ENCODE assay signal across 9 cellular contexts in the genomic region with DNA sequence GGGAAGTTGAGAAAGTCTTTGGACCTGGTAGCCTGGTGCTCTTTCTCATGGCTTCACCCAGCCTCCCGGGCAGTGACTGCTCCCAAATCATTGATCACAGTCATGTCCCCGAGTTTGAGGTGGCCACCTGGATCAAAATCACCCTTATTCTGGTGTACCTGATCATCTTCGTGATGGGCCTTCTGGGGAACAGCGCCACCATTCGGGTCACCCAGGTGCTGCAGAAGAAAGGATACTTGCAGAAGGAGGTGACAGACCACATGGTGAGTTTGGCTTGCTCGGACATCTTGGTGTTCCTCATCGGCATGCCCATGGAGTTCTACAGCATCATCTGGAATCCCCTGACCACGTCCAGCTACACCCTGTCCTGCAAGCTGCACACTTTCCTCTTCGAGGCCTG. TPM values are rescaled to one million over a fixed set of nuclear protein-coding genes. Genes with fewer than 3 reads are reported as not detected.
A peak's percentile ranks its signal among the peaks of the same experiment; 100 is the strongest.
DNase-seq lines count a peak whose midpoint lies in the region; ATAC-seq, FAIRE-seq and TF ChIP-seq lines count a peak whose summit lies in the region.
"Had no signal": no experiment of that assay in that cellular context is flagged by ENCODE, and none has a peak within 500 bp of the region (broad histone marks: within the 10 kb centered on the region; RNA-seq: fewer than 3 reads in every experiment).

No MANE protein-coding gene starts in this region.

- H3K4me3 ChIP-seq in kidney epithelial cell (ENCODE audit: low read depth, low read length) (peak overlapping the region; percentile 21), suprapubic skin (peak overlapping the region; percentile 68), gastroesophageal sphincter (peak overlapping the region in 1 of 2 donors; percentile 62)

- WGBS in suprapubic skin, result 74% methylated on average over 5 of the region's 9 CpGs
- 73% methylated on average over 9 of the region's 9 CpGs; no CpG with 5 or more reads in 1 of the 2 donors for WGBS in gastroesophageal sphincter (ENCODE audit: low coverage in 1 of 2), 2 donors

- DNase-seq in HTR-8/SVneo (ENCODE audit: insufficient read length, low spot score) (no peak), kidney epithelial cell (ENCODE audit: low read depth) (no peak), suprapubic skin (ENCODE audit: low spot score in 2 of 2) (no peak), NAMALWA (ENCODE audit: low spot score) (no peak), posterior cingulate gyrus (no peak)
- DNase-seq in activated naive CD4-positive, alpha-beta T cell treated with anti-CD3 and anti-CD28 coated beads, Interleukin-2, amount 50 U/mL, for 72 hours (ENCODE audit: low spot score in 2 of 2), result no peak
- DNase-seq: activated gamma-delta T cell treated with Interleukin-2 at 50 U/mL for 16 hours had no signal

- H3K36me3 ChIP-seq in kidney epithelial cell (ENCODE audit: control insufficient read depth, insufficient read depth, low read length), result no peaks in the 10 kb centered on the region
- H3K36me3 ChIP-seq in suprapubic skin, result no peaks in the 10 kb centered on the region
- no peaks in the 10 kb centered on the region for H3K36me3 ChIP-seq in gastroesophageal sphincter

- H3K4me3 Mint-ChIP-seq in brain, result peak overlapping the region in 4 of 5 experiments; percentile 66 to 87 (median 84)

- H3K9me3 ChIP-seq in suprapubic skin, result no peaks in the 10 kb centered on the region
- H3K9me3 ChIP-seq in gastroesophageal sphincter, result no peaks in the 10 kb centered on the region

- TF ChIP-seq EP300 in suprapubic skin (IDR thresholded peaks at IDR 0.05) (no peak), gastroesophageal sphincter (IDR thresholded peaks at IDR 0.05) (no peak)

- no peak for TF ChIP-seq POLR2A in suprapubic skin (IDR thresholded peaks at IDR 0.05)
- no peak for TF ChIP-seq POLR2A in gastroesophageal sphincter (IDR thresholded peaks at IDR 0.05)

- peak overlapping the region in 3 of 5 experiments; percentile 64 to 75 (median 71) for H3K27ac Mint-ChIP-seq in brain
- no peak overlapping the region for H3K27ac Mint-ChIP-seq in activated naive CD4-positive, alpha-beta T cell treated with anti-CD3 and anti-CD28 coated beads, Interleukin-2, amount 50 U/mL, for 72 hours

- FAIRE-seq in HTR-8/SVneo (lab: Jason Lieb, UNC), result peak; percentile 87

- H3K9me3 Mint-ChIP-seq in brain, result peaks cover 0 to 5% (median 0%) of the 10 kb centered on the region in 5 experiments
- H3K9me3 Mint-ChIP-seq in activated naive CD4-positive, alpha-beta T cell treated with anti-CD3 and anti-CD28 coated beads, Interleukin-2, amount 50 U/mL, for 72 hours, result peaks cover 0 to 3% of the 10 kb centered on the region in 2 donors

- TF ChIP-seq CTCF in brain (conservative IDR thresholded peaks at IDR 0.05) (no peak), kidney epithelial cell (IDR thresholded peaks at IDR 0.05; ENCODE audit: insufficient read depth, low read length, poor library complexity, severe bottlenecking) (no peak), suprapubic skin (IDR thresholded peaks at IDR 0.05) (no peak), gastroesophageal sphincter (IDR thresholded peaks at IDR 0.05) (no peak)

- intact Hi-C loops in posterior cingulate gyrus (cut with DNase I), result no loop called here

- ATAC-seq in activated naive CD4-positive, alpha-beta T cell treated with anti-CD3 and anti-CD28 coated beads, Interleukin-2, amount 50 U/mL, for 72 hours, result no peak
- ATAC-seq in gastroesophageal sphincter, result no peak

- H3K27me3 ChIP-seq in kidney epithelial cell (ENCODE audit: control insufficient read depth, insufficient read depth, low read length), result no peaks in the 10 kb centered on the region
- H3K27me3 ChIP-seq in suprapubic skin, result no peaks in the 10 kb centered on the region
- H3K27me3 ChIP-seq in gastroesophageal sphincter, result peaks cover 10% of the 10 kb centered on the region

- no peaks in the 10 kb centered on the region for H3K36me3 Mint-ChIP-seq in brain
- peaks cover 8 to 12% of the 10 kb centered on the region in 2 donors for H3K36me3 Mint-ChIP-seq in activated naive CD4-positive, alpha-beta T cell treated with anti-CD3 and anti-CD28 coated beads, Interleukin-2, amount 50 U/mL, for 72 hours

- H3K27me3 Mint-ChIP-seq in brain, result peaks cover 9% of the 10 kb centered on the region

- H3K27ac ChIP-seq in suprapubic skin (peak overlapping the region; percentile 74), gastroesophageal sphincter (no peak overlapping the region)

- H3K4me1 ChIP-seq in suprapubic skin (peaks cover 17% of the 10 kb centered on the region), gastroesophageal sphincter (peaks cover 0 to 16% (median 0%) of the 10 kb centered on the region in 3 donors)

- peaks cover 67% of the 10 kb centered on the region for H3K4me1 Mint-ChIP-seq in brain

RNA-seq across cellular contexts. Expression of a gene that starts 0.4 kb away (rescaled TPM):
- polyA plus RNA-seq in brain (ENCODE audit: insufficient read depth, low read depth, low replicate concordance), result not detected
- 5.9 and 13.8 TPM in 2 replicates for total RNA-seq in kidney epithelial cell
- total RNA-seq in suprapubic skin, result 1 to 10 TPM in 3 of 4 donors, under 1 TPM in 1; 0.72 to 1.6 (median 1.4) TPM
- not detected for total RNA-seq in activated naive CD4-positive, alpha-beta T cell treated with anti-CD3 and anti-CD28 coated beads, Interleukin-2, amount 50 U/mL, for 72 hours
- total RNA-seq in gastroesophageal sphincter, result 1 to 10 TPM in 1 of 4 donors, under 1 TPM in 2, not detected in 1; 0.46 to 2.6 (median 0.69) TPM

Comparison
In these comparisons a context has a peak if more than half of its experiments do, and no peak if none do; other contexts are left out.
1. H3K27ac Mint-ChIP-seq: peak in brain (3 of 5); none in activated naive CD4-positive, alpha-beta T cell treated with anti-CD3 and anti-CD28 coated beads, Interleukin-2, amount 50 U/mL, for 72 hours (0 of 2).